In the genomic region with DNA sequence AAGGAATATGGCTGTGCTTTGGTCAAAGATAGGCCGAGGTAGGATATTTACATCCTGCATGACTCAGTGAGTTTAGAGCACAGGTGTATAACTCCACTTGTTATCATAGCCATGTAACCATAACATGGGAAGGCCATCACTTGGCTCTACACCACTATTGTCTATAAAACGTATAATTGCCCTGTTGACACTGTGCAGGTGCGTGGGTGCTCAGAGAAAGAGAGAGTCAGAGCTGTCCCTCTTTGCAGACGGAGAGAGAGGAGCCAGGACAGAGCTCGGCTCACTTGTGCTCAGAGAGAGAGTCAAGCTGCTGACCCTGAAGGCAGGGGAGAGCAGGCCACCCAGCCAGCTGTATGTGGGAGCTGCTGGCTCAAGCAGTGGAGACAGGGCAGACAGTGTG, we compare ENCODE assay signal across 23 cellular contexts. TPM values are rescaled to one million over a fixed set of nuclear protein-coding genes. Genes with fewer than 3 reads are reported as not detected.
"Had no signal": no experiment of that assay in that cellular context is flagged by ENCODE, and none has a peak within 500 bp of the region (broad histone marks: within the 10 kb centered on the region; RNA-seq: fewer than 3 reads in every experiment).

No MANE protein-coding gene starts in this region.

- H3K9me3 ChIP-seq: ascending aorta, sigmoid colon, stomach, upper lobe of left lung had no signal

- DNase-seq: activated CD4-positive, alpha-beta T cell treated with anti-CD3 and anti-CD28 coated beads for 36 hours; activated CD4-positive, alpha-beta T cell treated with anti-CD3 and anti-CD28 coated beads, Interleukin-2, amount 50 U/mL, for 48 hours; activated gamma-delta T cell; erythroblast; head of caudate nucleus; left ventricle myocardium superior; natural killer cell; sigmoid colon; stimulated activated CD4-positive, alpha-beta T cell treated with anti-CD3 and anti-CD28 coated beads, Interleukin-4, amount 100 ng/mL, for 24 hours; stomach; upper lobe of left lung had no signal

- H3K27ac Mint-ChIP-seq: activated CD4-positive, alpha-beta T cell treated with anti-CD3 and anti-CD28 coated beads for 36 hours; activated naive CD4-positive, alpha-beta T cell treated with anti-CD3 and anti-CD28 coated beads, Interleukin-2, amount 50 U/mL, for 24 hours; memory B cell; natural killer cell; stimulated activated effector memory CD8-positive, alpha-beta T cell treated with anti-CD3 and anti-CD28 coated beads, Interleukin-12 subunit alpha, Interleukin-12 subunit beta, amount 100 ng/mL, for 72 hours had no signal

- H3K36me3 ChIP-seq: ascending aorta, sigmoid colon, stomach, upper lobe of left lung had no signal

- H3K4me3 ChIP-seq: ascending aorta, coronary artery, sigmoid colon, stomach, upper lobe of left lung had no signal

- H3K9me3 Mint-ChIP-seq: activated naive CD4-positive, alpha-beta T cell treated with anti-CD3 and anti-CD28 coated beads, Interleukin-2, amount 50 U/mL, for 24 hours; central memory CD8-positive, alpha-beta T cell; memory B cell; natural killer cell; stimulated activated effector memory CD8-positive, alpha-beta T cell treated with anti-CD3 and anti-CD28 coated beads, Interleukin-12 subunit alpha, Interleukin-12 subunit beta, amount 100 ng/mL, for 72 hours had no signal

- H3K9ac ChIP-seq: parathyroid adenoma had no signal

- H3K4me3 Mint-ChIP-seq: activated CD4-positive, alpha-beta T cell treated with anti-CD3 and anti-CD28 coated beads for 36 hours; activated naive CD4-positive, alpha-beta T cell treated with anti-CD3 and anti-CD28 coated beads, Interleukin-2, amount 50 U/mL, for 24 hours; central memory CD8-positive, alpha-beta T cell; memory B cell; natural killer cell; stimulated activated effector memory CD8-positive, alpha-beta T cell treated with anti-CD3 and anti-CD28 coated beads, Interleukin-12 subunit alpha, Interleukin-12 subunit beta, amount 100 ng/mL, for 72 hours had no signal

- H3K4me1 ChIP-seq: ascending aorta, parathyroid adenoma, sigmoid colon, stomach, upper lobe of left lung had no signal

- H3K36me3 Mint-ChIP-seq: activated naive CD4-positive, alpha-beta T cell treated with anti-CD3 and anti-CD28 coated beads, Interleukin-2, amount 50 U/mL, for 24 hours; memory B cell; natural killer cell; stimulated activated effector memory CD8-positive, alpha-beta T cell treated with anti-CD3 and anti-CD28 coated beads, Interleukin-12 subunit alpha, Interleukin-12 subunit beta, amount 100 ng/mL, for 72 hours had no signal

- H3K27ac ChIP-seq: ascending aorta, coronary artery, parathyroid adenoma, sigmoid colon, stomach, upper lobe of left lung had no signal

- H3K4me1 Mint-ChIP-seq: activated CD4-positive, alpha-beta T cell treated with anti-CD3 and anti-CD28 coated beads for 36 hours; activated naive CD4-positive, alpha-beta T cell treated with anti-CD3 and anti-CD28 coated beads, Interleukin-2, amount 50 U/mL, for 24 hours; central memory CD8-positive, alpha-beta T cell; natural killer cell; stimulated activated effector memory CD8-positive, alpha-beta T cell treated with anti-CD3 and anti-CD28 coated beads, Interleukin-12 subunit alpha, Interleukin-12 subunit beta, amount 100 ng/mL, for 72 hours had no signal

- H3K27me3 ChIP-seq: ascending aorta, sigmoid colon, upper lobe of left lung had no signal

- H2AFZ ChIP-seq: parathyroid adenoma had no signal

- ATAC-seq: activated CD4-positive, alpha-beta T cell treated with anti-CD3 and anti-CD28 coated beads for 36 hours; left ventricle myocardium superior; natural killer cell; stimulated activated effector memory CD8-positive, alpha-beta T cell treated with anti-CD3 and anti-CD28 coated beads, Interleukin-12 subunit alpha, Interleukin-12 subunit beta, amount 100 ng/mL, for 72 hours had no signal

- H3K79me2 ChIP-seq: parathyroid adenoma had no signal

RNA-seq across cellular contexts. Expression of a gene that starts 46.0 kb away (rescaled TPM):
- total RNA-seq: activated CD4-positive, alpha-beta T cell treated with anti-CD3 and anti-CD28 coated beads for 36 hours; ascending aorta; frontal cortex; kidney epithelial cell; left ventricle myocardium superior; mucosa of gallbladder; natural killer cell; sigmoid colon; stomach; temporal lobe; upper lobe of left lung had no signal
- polyA plus RNA-seq: adipose tissue, stomach had no signal
